8 cellular contexts compared by ENCODE assay signal in the genomic region with DNA sequence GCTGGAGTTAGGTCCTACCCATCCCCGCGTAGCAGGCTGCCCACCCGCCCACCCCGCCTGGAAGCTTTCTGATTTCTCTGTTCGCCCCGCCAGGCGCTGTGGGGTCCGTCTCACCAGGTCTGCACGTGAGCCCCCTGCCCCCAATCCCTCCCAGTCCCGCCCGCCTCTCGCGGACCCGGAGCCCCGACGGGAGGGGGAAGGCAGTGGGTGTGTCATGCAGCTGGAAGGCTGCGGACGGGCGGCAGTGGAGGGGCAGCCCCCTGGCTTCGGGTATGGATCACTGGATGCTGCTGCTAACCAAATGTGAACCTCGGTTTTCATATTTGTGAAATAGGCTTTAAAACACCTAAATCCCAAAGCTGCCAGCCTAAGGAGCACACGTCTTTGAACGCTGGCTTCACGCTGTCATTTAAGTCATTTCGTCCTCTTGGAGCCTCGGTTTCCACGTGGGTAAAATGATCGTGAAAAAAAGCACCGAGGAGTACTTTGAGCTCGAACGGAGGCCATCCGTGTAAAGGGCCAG. TPM values are rescaled to one million over a fixed set of nuclear protein-coding genes. Genes with fewer than 3 reads are reported as not detected.
DNase-seq lines count a peak whose midpoint lies in the region; ATAC-seq, FAIRE-seq and TF ChIP-seq lines count a peak whose summit lies in the region.

No MANE protein-coding gene starts in this region.

- no peak overlapping the region for H3K56ac ChIP-seq in mesendoderm (ENCODE audit: low read length)

- intact Hi-C loops in heart right ventricle (cut with DNase I) (loop anchor here in 1 of 10 donors (1.0 kb wide), 1 partner anchor 32 kb away; no protein-coding TSS in a partner anchor), Right ventricle myocardium inferior (cut with DNase I) (no loop called here)

- H3K9me3 ChIP-seq in heart right ventricle = no peaks in the 10 kb centered on the region
- no peaks in the 10 kb centered on the region for H3K9me3 ChIP-seq in astrocyte (ENCODE audit: insufficient read depth, low read depth, low read length)

- no peak overlapping the region for H4K5ac ChIP-seq in mesendoderm (ENCODE audit: low read length)

- no peak for DNase-seq in heart right ventricle
- DNase-seq in Right ventricle myocardium inferior (ENCODE audit: missing footprints) = no peak
- DNase-seq in astrocyte (ENCODE audit: low read depth) = no peak
- DNase-seq in mesendoderm = no peak
- DNase-seq in activated CD4-positive, CD25-positive, alpha-beta regulatory T cell treated with anti-CD3 and anti-CD28 coated beads, Interleukin-2, amount 50 U/mL, for 72 hours = no peak
- no peak for DNase-seq in NCI-H345 (lab: John Stamatoyannopoulos, UW)

- H3K27me3 ChIP-seq in heart right ventricle (peaks cover 0 to 54% (median 33%) of the 10 kb centered on the region in 7 donors), astrocyte (ENCODE audit: insufficient read depth, low read length) (peaks cover 42% of the 10 kb centered on the region), mesendoderm (ENCODE audit: insufficient read depth, low read length, poor library complexity) (peaks cover 23% of the 10 kb centered on the region)

- no peaks in the 10 kb centered on the region for H4K20me1 ChIP-seq in astrocyte (ENCODE audit: insufficient read depth, low read length)

- no peak overlapping the region for H3K27ac ChIP-seq in heart right ventricle
- no peak overlapping the region for H3K27ac ChIP-seq in astrocyte (ENCODE audit: low read depth, low read length)
- H3K27ac ChIP-seq in mesendoderm (ENCODE audit: low read depth, low read length) = no peak overlapping the region

- H2BK15ac ChIP-seq in mesendoderm (replicated peaks; ENCODE audit: low read depth) = no peak overlapping the region

- H3K27me3 Mint-ChIP-seq in astrocyte (ENCODE audit: low read depth, unreplicated experiment) = peaks cover 47% of the 10 kb centered on the region

- no peak overlapping the region for H3K18ac ChIP-seq in mesendoderm (ENCODE audit: low read length)

- no peak overlapping the region for H4K8ac ChIP-seq in mesendoderm (ENCODE audit: low read depth, low read length)

- peak overlapping the region; percentile 86 for H3K4me2 ChIP-seq in astrocyte (ENCODE audit: low read length)
- peak overlapping the region; percentile 74 for H3K4me2 ChIP-seq in mesendoderm (ENCODE audit: low read length)

- H3K9ac ChIP-seq in astrocyte (ENCODE audit: low read length) = no peak overlapping the region
- no peak overlapping the region for H3K9ac ChIP-seq in mesendoderm (ENCODE audit: low read length)

- H3K4me3 Mint-ChIP-seq in astrocyte (ENCODE audit: unreplicated experiment) = peak overlapping the region; percentile 77

- H3K36me3 ChIP-seq in heart right ventricle (no peaks in the 10 kb centered on the region), astrocyte (ENCODE audit: insufficient read depth, low read length) (no peaks in the 10 kb centered on the region), mesendoderm (ENCODE audit: control insufficient read depth, insufficient read depth, low read length) (no peaks in the 10 kb centered on the region)

- H3K4ac ChIP-seq in mesendoderm (ENCODE audit: low read depth, low read length) = no peak overlapping the region

- no peak for TF ChIP-seq CTCF in heart right ventricle (IDR thresholded peaks at IDR 0.05)
- no peak for TF ChIP-seq CTCF in astrocyte (IDR thresholded peaks at IDR 0.05; ENCODE audit: insufficient read depth, low read depth, low read length)

- peaks cover 9 to 25% (median 16%) of the 10 kb centered on the region in 9 donors for H3K4me1 ChIP-seq in heart right ventricle
- peaks cover 7% of the 10 kb centered on the region for H3K4me1 ChIP-seq in astrocyte (ENCODE audit: insufficient read depth, low read length)
- H3K4me1 ChIP-seq in mesendoderm (ENCODE audit: control insufficient read depth, low read depth, low read length) = no peaks in the 10 kb centered on the region

- ATAC-seq in heart right ventricle (peak in 1 of 8 donors; percentile 14), Right ventricle myocardium inferior (no peak), HG02763 (IDR thresholded peaks at IDR 0.05; ENCODE audit: unreplicated experiment) (no peak), HG02642 (IDR thresholded peaks at IDR 0.05; ENCODE audit: poor library complexity, unreplicated experiment) (no peak)

- no peak for FAIRE-seq in astrocyte (lab: Jason Lieb, UNC)

- H3K27ac Mint-ChIP-seq in astrocyte (ENCODE audit: unreplicated experiment) = no peak overlapping the region

- H3K79me1 ChIP-seq in mesendoderm (ENCODE audit: low read length) = no peaks in the 10 kb centered on the region

- H3K23ac ChIP-seq in mesendoderm (ENCODE audit: low read length) = no peak overlapping the region

- WGBS in heart right ventricle, 2 donors = 13 to 15% methylated on average over 32 of the region's 32 CpGs
- WGBS in mesendoderm (ENCODE audit: extremely low coverage, insufficient coverage, low lambda C conversion rate) = no CpG with 5 or more reads among the region's 32 CpGs

- H3K4me1 Mint-ChIP-seq in astrocyte (ENCODE audit: low read depth, unreplicated experiment) = no peaks in the 10 kb centered on the region

- H3K4me3 ChIP-seq in heart right ventricle = peak overlapping the region; percentile 31 to 70 (median 58)
- H3K4me3 ChIP-seq in astrocyte (ENCODE audit: insufficient read depth, low read depth, low read length) = peak overlapping the region; percentile 47
- H3K4me3 ChIP-seq in mesendoderm (ENCODE audit: low read length) = no peak overlapping the region

- H2AFZ ChIP-seq in astrocyte (ENCODE audit: low read depth, low read length) = peak overlapping the region; percentile 64

- H3K36me3 Mint-ChIP-seq in astrocyte (ENCODE audit: low read depth, unreplicated experiment) = no peaks in the 10 kb centered on the region

- no peak overlapping the region for H2BK120ac ChIP-seq in mesendoderm (ENCODE audit: low read depth, low read length)

- no peak overlapping the region for H2BK5ac ChIP-seq in mesendoderm (ENCODE audit: low read length)

- H2AK5ac ChIP-seq in mesendoderm (ENCODE audit: low read length) = no peak overlapping the region

- no peaks in the 10 kb centered on the region for H3K79me2 ChIP-seq in astrocyte (ENCODE audit: insufficient read depth, low read length)
- no peaks in the 10 kb centered on the region for H3K79me2 ChIP-seq in mesendoderm (ENCODE audit: control insufficient read depth, insufficient read depth, low read length)

- peaks cover 1% of the 10 kb centered on the region for H3K9me3 Mint-ChIP-seq in astrocyte (ENCODE audit: unreplicated experiment)

RNA-seq across cellular contexts. Expression of gene BIK, which starts 0.6 kb away (rescaled TPM):
- total RNA-seq in heart right ventricle (under 1 TPM in 5 of 10 donors, not detected in 5; 0.32 to 0.81 (median 0.57) TPM), Right ventricle myocardium inferior (0.43 TPM), astrocyte (0.31 and 0.32 TPM in 2 replicates)
- polyA plus RNA-seq in heart right ventricle = under 1 TPM; 0.28 to 0.88 TPM
- polyA plus RNA-seq in mesendoderm (2013, experiment 1 of 2) = 0.48 TPM
- 0.39 TPM for polyA plus RNA-seq in mesendoderm (2013, experiment 2 of 2)

RNA-seq across cellular contexts. Expression of gene TTLL1, which starts 20.8 kb away (rescaled TPM):
- 10 to 100 TPM in 7 of 10 donors, 1 to 10 TPM in 3; 7.2 to 14.5 (median 11.0) TPM for total RNA-seq in heart right ventricle
- 1 to 10 TPM; 4.5 to 5.7 TPM for polyA plus RNA-seq in heart right ventricle
- total RNA-seq in Right ventricle myocardium inferior = 7.3 TPM
- total RNA-seq in astrocyte = 10.7 and 13.7 TPM in 2 replicates
- 2.2 TPM for polyA plus RNA-seq in mesendoderm (2013, experiment 1 of 2)
- polyA plus RNA-seq in mesendoderm (2013, experiment 2 of 2) = 2.0 TPM

RNA-seq across cellular contexts. Expression of gene MCAT, which starts 33.2 kb away (rescaled TPM):
- 10 to 100 TPM; 12.8 to 18.2 (median 15.2) TPM for total RNA-seq in heart right ventricle
- polyA plus RNA-seq in heart right ventricle = 10 to 100 TPM; 17.6 to 33.4 TPM
- 15.5 TPM for total RNA-seq in Right ventricle myocardium inferior
- 11.5 and 15.1 TPM in 2 replicates for total RNA-seq in astrocyte
- polyA plus RNA-seq in mesendoderm (2013, experiment 1 of 2) = 10.6 TPM
- 11.2 TPM for polyA plus RNA-seq in mesendoderm (2013, experiment 2 of 2)

RNA-seq across cellular contexts. Expression of gene TSPO, which starts 41.4 kb away (rescaled TPM):
- total RNA-seq in heart right ventricle (100 to 1,000 TPM in 4 of 10 donors, 10 to 100 TPM in 6; 84.7 to 173 (median 99.0) TPM), Right ventricle myocardium inferior (136 TPM), astrocyte (124 and 126 TPM in 2 replicates)
- polyA plus RNA-seq in heart right ventricle = 100 to 1,000 TPM; 231 to 258 TPM
- 8.7 TPM for polyA plus RNA-seq in mesendoderm (2013, experiment 1 of 2)
- polyA plus RNA-seq in mesendoderm (2013, experiment 2 of 2) = 8.6 TPM
